8 cellular contexts compared by ENCODE assay signal in the genomic region with DNA sequence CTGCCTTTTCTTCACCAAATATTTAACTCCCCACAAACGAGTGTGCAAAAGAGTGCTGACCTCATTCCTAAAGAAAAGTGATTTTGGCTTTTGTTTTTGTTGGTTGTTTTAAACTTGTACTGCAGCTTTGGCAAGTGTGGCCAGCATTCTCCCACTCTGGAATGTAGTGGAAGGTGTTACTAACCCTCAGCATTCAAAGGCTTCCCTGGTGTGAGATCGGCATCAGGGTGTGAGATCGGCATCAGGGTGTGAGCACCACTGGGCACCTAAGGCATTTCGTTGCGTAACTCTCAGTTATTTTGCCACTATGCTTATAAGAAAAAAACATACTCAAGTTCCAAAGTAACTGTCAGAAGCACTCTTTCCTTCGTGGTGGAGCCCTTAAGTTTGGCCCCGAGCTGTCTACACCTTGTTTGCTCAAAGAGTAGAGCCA. TPM values are rescaled to one million over a fixed set of nuclear protein-coding genes. Genes with fewer than 3 reads are reported as not detected.
DNase-seq lines count a peak whose midpoint lies in the region; ATAC-seq and TF ChIP-seq lines count a peak whose summit lies in the region.

No MANE protein-coding gene starts in this region.

- H3K27me3 ChIP-seq in aorta (ENCODE audit: control insufficient read depth in 1 of 2, insufficient read depth in 2 of 2, low read length in 1 of 2), result no peaks in the 10 kb centered on the region

- peak overlapping the region; percentile 87 to 92 for H3K27ac ChIP-seq in aorta (ENCODE audit: low read depth in 1 of 2, low read length in 2 of 2)

- no peak for ATAC-seq in aorta (ENCODE audit: low FRiP score)
- ATAC-seq in GM18868 (IDR thresholded peaks at IDR 0.05; ENCODE audit: unreplicated experiment), result no peak
- no peak for ATAC-seq in HG03280 (IDR thresholded peaks at IDR 0.05; ENCODE audit: unreplicated experiment)

- 1 to 2% methylated on average over 7 of the region's 7 CpGs for WGBS in aorta, 2 donors

- DNase-seq in A172 (ENCODE audit: low spot score) (peak; percentile 31), HFF-Myc (ENCODE audit: extremely low read depth, low read depth) (no peak), cardiac fibroblast (ENCODE audit: low read depth in 2 of 2) (peak; percentile 52 to 70), medulla oblongata (ENCODE audit: extremely low spot score) (peak; percentile 55), aorta (no peak), NCI-H2029 (lab: John Stamatoyannopoulos, UW) (no peak)

- intact Hi-C loops in aorta (cut with DNase I), result loop anchor here in 1 of 2 donors (2.0 kb wide), 1 partner anchor 89 kb away; a partner anchor contains a TSS

- H3K4me1 ChIP-seq in aorta (ENCODE audit: control insufficient read depth in 1 of 2, insufficient read depth in 2 of 2, low read length in 2 of 2), result peaks cover 0 to 2% of the 10 kb centered on the region in 2 donors

- no peaks in the 10 kb centered on the region for H3K36me3 ChIP-seq in aorta (ENCODE audit: control insufficient read depth in 1 of 2, insufficient read depth in 2 of 2, low read length in 1 of 2)

- H3K4me3 ChIP-seq in HFF-Myc (replicated peaks; ENCODE audit: low read depth, low read length) (peak overlapping the region; percentile 72), cardiac fibroblast (replicated peaks in 1 of 2; ENCODE audit: low read depth in 2 of 2, low read length in 2 of 2) (peak overlapping the region; percentile 86 to 94), aorta (ENCODE audit: low read length in 2 of 2) (peak overlapping the region; percentile 81 to 96)

- H3K9me3 ChIP-seq in aorta (ENCODE audit: control insufficient read depth, low read length), result no peaks in the 10 kb centered on the region

- TF ChIP-seq CTCF in HFF-Myc (IDR thresholded peaks at IDR 0.05; ENCODE audit: low read depth, low read length, missing control alignments) (no peak), cardiac fibroblast (IDR thresholded peaks at IDR 0.05; ENCODE audit: low read depth, low read length) (no peak)

RNA-seq across cellular contexts. Expression of a gene that starts 1.7 kb away (rescaled TPM):
- total RNA-seq in A172 (2014; rRNA removed; shearing (Covaris generic)), result 159 and 186 TPM in 2 replicates
- total RNA-seq in aorta, result 100 to 1,000 TPM; 200 to 396 TPM
- 100 to 1,000 TPM; 124 to 193 TPM for polyA plus RNA-seq in aorta

Comparison
In these comparisons a context has a peak if more than half of its experiments do, and no peak if none do; other contexts are left out.
1. DNase-seq: peak in A172 (single experiment), cardiac fibroblast (2 of 2) and medulla oblongata (single experiment); none in HFF-Myc (single experiment), aorta (0 of 2) and NCI-H2029 (single experiment).
2. Peak in every context shown above with its lines, with median percentiles within 50 percentile points of each other: H3K4me3 ChIP-seq.